21 cellular contexts compared by ENCODE assay signal in genomic region chr20:61092199-61092598, GRCh38.
"Had no signal": no experiment of that assay in that cellular context is flagged by ENCODE, and none has a peak within 500 bp of the region (broad histone marks: within the 10 kb centered on the region; RNA-seq: fewer than 3 reads in every experiment).

No MANE protein-coding gene starts in this region.

- H3K9me3 ChIP-seq: neutrophil had no signal

- H3K79me2 ChIP-seq: hepatocyte had no signal

- H3K4me2 ChIP-seq: hepatocyte had no signal

- H3K27ac Mint-ChIP-seq: memory B cell; natural killer cell treated with Interleukin-12 subunit alpha and Interleukin-12 subunit beta and Interleukin-15 and Interleukin-18, amount 100 ng/mL, for 72 hours had no signal

- H3K36me3 ChIP-seq: left ventricle myocardium inferior, lower lobe of right lung, neutrophil, spleen had no signal

- H3K4me3 ChIP-seq: dorsolateral prefrontal cortex, hepatocyte, left ventricle myocardium inferior, lower lobe of right lung, spleen had no signal

- H3K4me3 Mint-ChIP-seq: memory B cell; natural killer cell treated with Interleukin-12 subunit alpha and Interleukin-12 subunit beta and Interleukin-15 and Interleukin-18, amount 100 ng/mL, for 72 hours had no signal

- FAIRE-seq: kidney had no signal

- H3K4me1 Mint-ChIP-seq: memory B cell had no signal

- H3K27me3 Mint-ChIP-seq: memory B cell had no signal

- DNase-seq: cortex of kidney; dorsolateral prefrontal cortex; effector CD8-positive, alpha-beta T cell; foreskin melanocyte; head of caudate nucleus; kidney; left cardiac atrium; left ventricle myocardium inferior; lower lobe of right lung; midbrain; posterior cingulate gyrus; spleen; stimulated activated CD4-positive, alpha-beta T cell treated with anti-CD3 and anti-CD28 coated beads, Interleukin-15, amount 100 ng/mL, for 24 hours; stimulated activated CD4-positive, alpha-beta T cell treated with anti-CD3 and anti-CD28 coated beads, Interleukin-1b, Interleukin-23, amount 100 ng/mL, for 48 hours; stimulated activated CD4-positive, alpha-beta T cell treated with anti-CD3 and anti-CD28 coated beads, Interleukin-4, amount 100 ng/mL, for 24 hours; stimulated activated naive CD4-positive, alpha-beta T cell treated with Interleukin-2 at 50 U/mL for 16 hours; trophoblast cell had no signal

- H3K27me3 ChIP-seq: hepatocyte, neutrophil, spleen had no signal

- H2AFZ ChIP-seq: hepatocyte had no signal

- H3K4me1 ChIP-seq: left ventricle myocardium inferior, lower lobe of right lung, spleen had no signal

- H3K27ac ChIP-seq: dorsolateral prefrontal cortex, hepatocyte, left ventricle myocardium inferior, lower lobe of right lung, neutrophil, spleen had no signal
